27 cellular contexts compared by ENCODE assay signal in genomic region chr6:122614303-122614702, GRCh38. TPM values are rescaled to one million over a fixed set of nuclear protein-coding genes. Genes with fewer than 3 reads are reported as not detected.
"Had no signal": no experiment of that assay in that cellular context is flagged by ENCODE, and none has a peak within 500 bp of the region (broad histone marks: within the 10 kb centered on the region; RNA-seq: fewer than 3 reads in every experiment).

No MANE protein-coding gene starts in this region.

- H3K36me3 Mint-ChIP-seq: natural killer cell treated with Interleukin-12 subunit alpha and Interleukin-12 subunit beta and Interleukin-15 and Interleukin-18, amount 100 ng/mL, for 72 hours; stimulated activated effector memory CD8-positive, alpha-beta T cell treated with anti-CD3 and anti-CD28 coated beads, Interleukin-12 subunit alpha, Interleukin-12 subunit beta, amount 100 ng/mL, for 72 hours had no signal

- ATAC-seq: natural killer cell treated with Interleukin-12 subunit alpha and Interleukin-12 subunit beta and Interleukin-15 and Interleukin-18, amount 100 ng/mL, for 72 hours; psoas muscle; right cardiac atrium; right lobe of liver; stimulated activated effector memory CD8-positive, alpha-beta T cell treated with anti-CD3 and anti-CD28 coated beads, Interleukin-12 subunit alpha, Interleukin-12 subunit beta, amount 100 ng/mL, for 72 hours; stimulated activated naive B cell treated with anti-CD40 and anti-IgM and Interleukin-4, amounts not matched to agents 10 μg/mL and 1 μg/mL and 100 μg/mL, for 72 hours had no signal

- H3K9me3 Mint-ChIP-seq: stimulated activated naive CD8-positive, alpha-beta T cell treated with anti-CD3 and anti-CD28 coated beads, Interleukin-15, Interleukin-2, amounts not matched to agents 100 ng/mL and 50 ng/mL, for 24 hours had no signal

- DNase-seq: nephron progenitor cell; occipital lobe; ovary; psoas muscle; right cardiac atrium; right lobe of liver; sigmoid colon; small intestine; stimulated activated CD4-positive, alpha-beta T cell treated with anti-CD3 and anti-CD28 coated beads, Interleukin-15, amount 100 ng/mL, for 24 hours; stimulated activated CD4-positive, alpha-beta T cell treated with anti-CD3 and anti-CD28 coated beads, Interleukin-2, amount 100 ng/mL, for 24 hours; stimulated activated CD4-positive, alpha-beta T cell treated with anti-CD3 and anti-CD28 coated beads, Interleukin-2, amount 100 ng/mL, for 48 hours; stimulated activated CD4-positive, alpha-beta T cell treated with anti-CD3 and anti-CD28 coated beads, Interleukin-4, amount 100 ng/mL, for 24 hours; stimulated activated naive B cell treated with anti-CD40 and anti-IgM and Interleukin-4, amounts not matched to agents 10 μg/mL and 1 μg/mL and 100 μg/mL, for 72 hours; stimulated activated naive CD4-positive, alpha-beta T cell treated with Interleukin-2 at 50 U/mL for 16 hours; stomach; thyroid gland; trophoblast cell; upper lobe of left lung had no signal

- H3K36me3 ChIP-seq: ovary, right lobe of liver, sigmoid colon, stomach, thoracic aorta, thyroid gland, tibial nerve, upper lobe of left lung, vagina had no signal

- H3K27me3 ChIP-seq: neural progenitor cell, ovary, right lobe of liver, thyroid gland, vagina had no signal

- H3K4me1 Mint-ChIP-seq: neural progenitor cell had no signal

- H3K4me3 ChIP-seq: neural progenitor cell, ovary, psoas muscle, right lobe of liver, sigmoid colon, stomach, thoracic aorta, thyroid gland, tibial nerve, upper lobe of left lung, vagina had no signal

- H3K27ac Mint-ChIP-seq: natural killer cell treated with Interleukin-12 subunit alpha and Interleukin-12 subunit beta and Interleukin-15 and Interleukin-18, amount 100 ng/mL, for 72 hours; nephron progenitor cell; neural progenitor cell; progenitor cell of endocrine pancreas; stimulated activated effector memory CD8-positive, alpha-beta T cell treated with anti-CD3 and anti-CD28 coated beads, Interleukin-12 subunit alpha, Interleukin-12 subunit beta, amount 100 ng/mL, for 72 hours; stimulated activated naive B cell treated with anti-CD40 and anti-IgM and Interleukin-4, amounts not matched to agents 10 μg/mL and 1 μg/mL and 100 μg/mL, for 72 hours; stimulated activated naive CD8-positive, alpha-beta T cell treated with anti-CD3 and anti-CD28 coated beads, Interleukin-15, Interleukin-2, amounts not matched to agents 100 ng/mL and 50 ng/mL, for 24 hours had no signal

- H3K4me3 Mint-ChIP-seq: natural killer cell treated with Interleukin-12 subunit alpha and Interleukin-12 subunit beta and Interleukin-15 and Interleukin-18, amount 100 ng/mL, for 72 hours; nephron progenitor cell; neural progenitor cell; stimulated activated effector memory CD8-positive, alpha-beta T cell treated with anti-CD3 and anti-CD28 coated beads, Interleukin-12 subunit alpha, Interleukin-12 subunit beta, amount 100 ng/mL, for 72 hours; stimulated activated naive B cell treated with anti-CD40 and anti-IgM and Interleukin-4, amounts not matched to agents 10 μg/mL and 1 μg/mL and 100 μg/mL, for 72 hours; stimulated activated naive CD8-positive, alpha-beta T cell treated with anti-CD3 and anti-CD28 coated beads, Interleukin-15, Interleukin-2, amounts not matched to agents 100 ng/mL and 50 ng/mL, for 24 hours had no signal

RNA-seq across cellular contexts. Expression of gene PKIB, which starts 4.1 kb away (rescaled TPM):
- total RNA-seq: natural killer cell treated with Interleukin-12 subunit alpha and Interleukin-12 subunit beta and Interleukin-15 and Interleukin-18, amount 100 ng/mL, for 72 hours; skeletal muscle tissue had no signal
